In the genomic region with DNA sequence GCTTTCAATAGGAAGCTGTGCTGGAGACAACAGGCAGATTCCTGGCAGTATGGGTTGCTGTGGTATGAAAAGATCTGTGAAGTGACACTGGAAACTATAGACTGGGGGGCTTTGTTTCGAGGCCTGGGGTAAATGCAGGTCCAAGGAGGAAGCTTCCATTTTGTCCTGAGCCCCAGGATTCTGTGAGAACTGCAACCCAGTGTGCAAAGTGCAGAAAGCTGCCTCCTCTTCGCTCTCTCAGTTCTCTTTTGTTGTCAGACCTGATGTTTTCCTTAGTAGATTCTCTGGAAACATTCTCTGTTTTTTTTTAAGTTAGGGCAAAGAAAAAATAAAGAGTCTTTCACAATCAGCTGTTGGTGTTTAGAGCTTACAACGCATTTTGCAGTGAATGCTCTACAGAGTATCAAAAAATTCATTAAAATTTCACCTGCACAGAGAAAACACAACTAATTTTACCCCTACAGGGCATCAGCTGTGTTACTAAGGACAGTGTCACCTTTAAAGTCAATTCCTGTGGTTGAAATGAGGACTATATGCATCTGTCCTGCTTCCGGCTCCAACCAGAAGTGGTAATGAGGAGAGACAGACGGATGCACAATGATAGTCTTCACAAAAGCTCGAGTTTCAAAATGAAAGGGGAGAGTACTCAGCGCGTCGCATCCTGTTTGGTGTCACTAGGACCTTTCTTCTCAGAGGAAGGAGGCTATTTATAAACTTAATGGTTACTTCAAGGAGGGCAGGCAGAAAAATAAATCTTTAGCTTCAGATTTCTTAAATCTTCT, we compare ENCODE assay signal across 8 cellular contexts.
DNase-seq lines count a peak whose midpoint lies in the region; ATAC-seq and TF ChIP-seq lines count a peak whose summit lies in the region.

No MANE protein-coding gene starts in this region.

- no peak overlapping the region for H2BK120ac ChIP-seq in mesendoderm (ENCODE audit: low read depth, low read length)

- no peaks in the 10 kb centered on the region for H3K36me3 ChIP-seq in CD8-positive, alpha-beta memory T cell (ENCODE audit: insufficient read depth, low read length)
- H3K36me3 ChIP-seq in left lung (no peaks in the 10 kb centered on the region), mesendoderm (ENCODE audit: control insufficient read depth, insufficient read depth, low read length) (no peaks in the 10 kb centered on the region)

- H3K9me3 ChIP-seq in CD8-positive, alpha-beta memory T cell (ENCODE audit: low read length) = no peaks in the 10 kb centered on the region
- H3K9me3 ChIP-seq in left lung = no peaks in the 10 kb centered on the region

- no peak overlapping the region for H3K23ac ChIP-seq in mesendoderm (ENCODE audit: low read length)

- peaks cover 50% of the 10 kb centered on the region for H3K4me1 ChIP-seq in CD8-positive, alpha-beta memory T cell (ENCODE audit: insufficient read depth, low read length)
- H3K4me1 ChIP-seq in left lung (peaks cover 0 to 8% of the 10 kb centered on the region in 2 donors), mesendoderm (ENCODE audit: control insufficient read depth, low read depth, low read length) (no peaks in the 10 kb centered on the region)

- POLR2A ChIA-PET in CD8-positive, alpha-beta memory T cell (lab: Charles Lee) = interaction anchor here (0.6 to 1.6 kb wide), 4 partner anchors 30 to 88 kb away, joined by 3 to 7 read pairs (median 3); a partner anchor contains a TSS
- POLR2A ChIA-PET in activated CD4-positive, alpha-beta memory T cell treated with anti-CD3 and anti-CD28 coated beads, Interleukin-2, amount 10 ng/mL, durations not matched to agents 7 days and 5 days (lab: Charles Lee) = interaction anchor here (0.6 to 3.0 kb wide), 15 partner anchors 8 to 171 kb away, joined by 3 to 28 read pairs (median 4); a partner anchor contains a TSS
- POLR2A ChIA-PET in HEK293T (lab: Yijun Ruan, JAX) = no interaction called here

- H2AK5ac ChIP-seq in mesendoderm (ENCODE audit: low read length) = no peak overlapping the region

- H3K4me3 Mint-ChIP-seq in CD8-positive, alpha-beta memory T cell = peak overlapping the region; percentile 23 to 78 (median 66)
- peak overlapping the region; percentile 57 for H3K4me3 Mint-ChIP-seq in activated CD4-positive, alpha-beta memory T cell treated with anti-CD3 and anti-CD28 coated beads, Interleukin-2, amount 10 ng/mL, durations not matched to agents 7 days and 5 days
- H3K4me3 Mint-ChIP-seq in stimulated activated naive CD8-positive, alpha-beta T cell treated with anti-CD3 and anti-CD28 coated beads, Interleukin-15, Interleukin-2, amounts not matched to agents 100 ng/mL and 50 ng/mL, for 24 hours = peak overlapping the region; percentile 70

- peaks cover 5% of the 10 kb centered on the region for H3K79me1 ChIP-seq in mesendoderm (ENCODE audit: low read length)

- H3K27ac Mint-ChIP-seq in CD8-positive, alpha-beta memory T cell = peak overlapping the region; percentile 12 to 93 (median 80)
- H3K27ac Mint-ChIP-seq in activated CD4-positive, alpha-beta memory T cell treated with anti-CD3 and anti-CD28 coated beads, Interleukin-2, amount 10 ng/mL, durations not matched to agents 7 days and 5 days = peak overlapping the region; percentile 89
- peak overlapping the region; percentile 88 for H3K27ac Mint-ChIP-seq in stimulated activated naive CD8-positive, alpha-beta T cell treated with anti-CD3 and anti-CD28 coated beads, Interleukin-15, Interleukin-2, amounts not matched to agents 100 ng/mL and 50 ng/mL, for 24 hours

- H3K27me3 ChIP-seq in CD8-positive, alpha-beta memory T cell (ENCODE audit: insufficient read depth, low read length, poor library complexity, severe bottlenecking) = no peaks in the 10 kb centered on the region
- H3K27me3 ChIP-seq in left lung (no peaks in the 10 kb centered on the region), mesendoderm (ENCODE audit: insufficient read depth, low read length, poor library complexity) (no peaks in the 10 kb centered on the region)

- H3K27ac ChIP-seq in CD8-positive, alpha-beta memory T cell (ENCODE audit: low read depth, low read length) = peak overlapping the region; percentile 59
- H3K27ac ChIP-seq in left lung (peak overlapping the region in 1 of 2 donors; percentile 63), mesendoderm (ENCODE audit: low read depth, low read length) (no peak overlapping the region)

- no peak for TF ChIP-seq CTCF in left lung (IDR thresholded peaks at IDR 0.05)

- no peaks in the 10 kb centered on the region for H3K36me3 Mint-ChIP-seq in CD8-positive, alpha-beta memory T cell
- no peaks in the 10 kb centered on the region for H3K36me3 Mint-ChIP-seq in activated CD4-positive, alpha-beta memory T cell treated with anti-CD3 and anti-CD28 coated beads, Interleukin-2, amount 10 ng/mL, durations not matched to agents 7 days and 5 days (ENCODE audit: low read depth)
- no peaks in the 10 kb centered on the region for H3K36me3 Mint-ChIP-seq in stimulated activated naive CD8-positive, alpha-beta T cell treated with anti-CD3 and anti-CD28 coated beads, Interleukin-15, Interleukin-2, amounts not matched to agents 100 ng/mL and 50 ng/mL, for 24 hours (ENCODE audit: low read depth)

- no peak overlapping the region for H3K4ac ChIP-seq in mesendoderm (ENCODE audit: low read depth, low read length)

- no peaks in the 10 kb centered on the region for H3K27me3 Mint-ChIP-seq in CD8-positive, alpha-beta memory T cell
- H3K27me3 Mint-ChIP-seq in activated CD4-positive, alpha-beta memory T cell treated with anti-CD3 and anti-CD28 coated beads, Interleukin-2, amount 10 ng/mL, durations not matched to agents 7 days and 5 days = no peaks in the 10 kb centered on the region
- no peaks in the 10 kb centered on the region for H3K27me3 Mint-ChIP-seq in stimulated activated naive CD8-positive, alpha-beta T cell treated with anti-CD3 and anti-CD28 coated beads, Interleukin-15, Interleukin-2, amounts not matched to agents 100 ng/mL and 50 ng/mL, for 24 hours

- no peak overlapping the region for H3K18ac ChIP-seq in mesendoderm (ENCODE audit: low read length)

- no peaks in the 10 kb centered on the region for H3K79me2 ChIP-seq in mesendoderm (ENCODE audit: control insufficient read depth, insufficient read depth, low read length)

- H3K4me1 Mint-ChIP-seq in CD8-positive, alpha-beta memory T cell = peaks cover 40 to 54% (median 50%) of the 10 kb centered on the region in 3 donors
- H3K4me1 Mint-ChIP-seq in activated CD4-positive, alpha-beta memory T cell treated with anti-CD3 and anti-CD28 coated beads, Interleukin-2, amount 10 ng/mL, durations not matched to agents 7 days and 5 days = peaks cover 49% of the 10 kb centered on the region
- peaks cover 50% of the 10 kb centered on the region for H3K4me1 Mint-ChIP-seq in stimulated activated naive CD8-positive, alpha-beta T cell treated with anti-CD3 and anti-CD28 coated beads, Interleukin-15, Interleukin-2, amounts not matched to agents 100 ng/mL and 50 ng/mL, for 24 hours (ENCODE audit: low read depth)

- no CpG with 5 or more reads among the region's 9 CpGs for WGBS in mesendoderm (ENCODE audit: extremely low coverage, insufficient coverage, low lambda C conversion rate)

- H3K9ac ChIP-seq in mesendoderm (ENCODE audit: low read length) = no peak overlapping the region

- ATAC-seq in GM19328 (IDR thresholded peaks at IDR 0.05; ENCODE audit: unreplicated experiment) (peak; percentile 93), HG03354 (IDR thresholded peaks at IDR 0.05; ENCODE audit: poor library complexity, severe bottlenecking, unreplicated experiment) (peak; percentile 95), left lung (peak; percentile 29)

- H2BK15ac ChIP-seq in mesendoderm (replicated peaks; ENCODE audit: low read depth) = no peak overlapping the region

- H3K56ac ChIP-seq in mesendoderm (ENCODE audit: low read length) = no peak overlapping the region

- intact Hi-C loops in left lung (cut with DNase I) = no loop called here

- no peak overlapping the region for H4K8ac ChIP-seq in mesendoderm (ENCODE audit: low read depth, low read length)

- H4K5ac ChIP-seq in mesendoderm (ENCODE audit: low read length) = no peak overlapping the region

- H2BK5ac ChIP-seq in mesendoderm (ENCODE audit: low read length) = no peak overlapping the region

- CTCF ChIA-PET in CD8-positive, alpha-beta memory T cell (lab: Charles Lee) = interaction anchor here (1.0 to 1.6 kb wide), 4 partner anchors 17 to 129 kb away, joined by 3 to 8 read pairs (median 4); no protein-coding TSS in a partner anchor
- CTCF ChIA-PET in activated CD4-positive, alpha-beta memory T cell treated with anti-CD3 and anti-CD28 coated beads, Interleukin-2, amount 10 ng/mL, durations not matched to agents 7 days and 5 days (lab: Charles Lee) = interaction anchor here (0.8 to 2.0 kb wide), 18 partner anchors 9 to 206 kb away, joined by 3 to 18 read pairs (median 4); no protein-coding TSS in a partner anchor
- CTCF ChIA-PET in HEK293T (lab: Yijun Ruan, JAX) = interaction anchor here (0.9 to 2.7 kb wide), 5 partner anchors 9 to 117 kb away, joined by 3 to 15 read pairs (median 4); no protein-coding TSS in a partner anchor

- H3K4me2 ChIP-seq in mesendoderm (ENCODE audit: low read length) = no peak overlapping the region

- H3K4me3 ChIP-seq in CD8-positive, alpha-beta memory T cell (ENCODE audit: low read length) = peak overlapping the region; percentile 53
- H3K4me3 ChIP-seq in left lung (no peak overlapping the region), mesendoderm (ENCODE audit: low read length) (no peak overlapping the region)

- H3K9me3 Mint-ChIP-seq in CD8-positive, alpha-beta memory T cell = no peaks in the 10 kb centered on the region
- no peaks in the 10 kb centered on the region for H3K9me3 Mint-ChIP-seq in activated CD4-positive, alpha-beta memory T cell treated with anti-CD3 and anti-CD28 coated beads, Interleukin-2, amount 10 ng/mL, durations not matched to agents 7 days and 5 days
- no peaks in the 10 kb centered on the region for H3K9me3 Mint-ChIP-seq in stimulated activated naive CD8-positive, alpha-beta T cell treated with anti-CD3 and anti-CD28 coated beads, Interleukin-15, Interleukin-2, amounts not matched to agents 100 ng/mL and 50 ng/mL, for 24 hours

- peak; percentile 11 to 70 (median 66) for DNase-seq in CD8-positive, alpha-beta memory T cell
- DNase-seq in activated CD4-positive, alpha-beta memory T cell treated with anti-CD3 and anti-CD28 coated beads, Interleukin-2, amount 10 ng/mL, durations not matched to agents 7 days and 5 days = peak; percentile 79
- DNase-seq in left lung (no peak), mesendoderm (no peak), HEK293T (ENCODE audit: extremely low spot score) (no peak)

TF ChIP-seq in HEK293T, 16 proteins besides CTCF, POLR2A, EP300 and RAD21 (continues in another document):
- TF ChIP-seq ZNF384 (IDR thresholded peaks at IDR 0.05) (no peak), SUZ12 (IDR thresholded peaks at IDR 0.05) (no peak), CTBP1 (IDR thresholded peaks at IDR 0.05; ENCODE audit: borderline replicate concordance) (no peak), ARNT (IDR thresholded peaks at IDR 0.05) (no peak), L3MBTL2 (conservative IDR thresholded peaks at IDR 0.05) (no peak), TARDBP (IDR thresholded peaks at IDR 0.05) (no peak), NFRKB (IDR thresholded peaks at IDR 0.05) (no peak), BHLHE40 (IDR thresholded peaks at IDR 0.05; ENCODE audit: borderline replicate concordance) (no peak), HDGF (IDR thresholded peaks at IDR 0.05; ENCODE audit: borderline replicate concordance) (no peak), FOXA1 (IDR thresholded peaks at IDR 0.05) (no peak), SP1 (IDR thresholded peaks at IDR 0.05) (no peak)

Comparison
In these comparisons a context has a peak if more than half of its experiments do, and no peak if none do; other contexts are left out.
1. DNase-seq: peak in CD8-positive, alpha-beta memory T cell (5 of 5) and activated CD4-positive, alpha-beta memory T cell treated with anti-CD3 and anti-CD28 coated beads, Interleukin-2, amount 10 ng/mL, durations not matched to agents 7 days and 5 days (single experiment); none in left lung (0 of 2), mesendoderm (single experiment) and HEK293T (single experiment).
2. ATAC-seq: peak in every context shown above with its lines; median percentile 95 in HG03354; 93 in GM19328; 29 in left lung.
3. Peak in every context shown above with its lines, with median percentiles within 50 percentile points of each other: H3K27ac Mint-ChIP-seq and H3K4me3 Mint-ChIP-seq.